In the genomic region with DNA sequence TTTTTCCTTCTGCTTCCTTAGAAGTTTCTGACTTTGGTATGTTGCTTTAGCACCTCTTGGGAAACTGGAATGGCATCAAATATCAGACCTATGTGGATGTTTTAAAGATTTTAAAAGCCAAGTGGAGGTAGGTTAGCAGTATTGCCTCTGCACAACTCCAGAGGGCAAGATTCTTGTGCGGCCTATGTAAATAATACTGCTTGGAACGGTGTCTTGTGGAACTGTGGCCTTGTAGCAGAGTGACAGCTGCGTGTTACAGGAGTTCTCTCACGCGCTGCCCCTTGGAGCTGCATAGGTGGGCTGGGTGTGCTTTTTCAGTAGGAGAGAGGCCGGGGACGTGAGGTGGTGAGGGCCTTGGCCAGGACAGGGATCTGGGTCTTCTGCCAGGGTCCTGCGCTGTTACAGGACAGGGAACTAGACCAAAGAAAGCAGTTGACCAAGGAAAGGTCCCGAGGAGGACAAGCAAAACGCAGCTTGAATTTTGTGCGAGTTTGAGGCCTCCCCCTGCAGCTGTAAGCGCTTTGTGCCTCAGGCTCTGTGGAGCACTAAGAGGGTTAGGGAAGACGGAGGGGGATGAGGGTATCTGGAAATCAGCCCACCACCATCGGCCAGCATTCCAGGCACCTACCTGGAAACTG, we compare ENCODE assay signal across 1 cellular context.
TF ChIP-seq lines count a peak whose summit lies in the region.

No MANE protein-coding gene starts in this region.

TF ChIP-seq in HepG2, 621 proteins besides CTCF, POLR2A, EP300 and RAD21 (continued from another document and continues in another):
- no peak for TF ChIP-seq SP1 (IDR thresholded peaks at IDR 0.05)
- no peak for TF ChIP-seq SP1 (CRISPR knock-in tag; IDR thresholded peaks at IDR 0.05)
- 0 out of 2 replicates have a peak, but pooled peaks have one; percentile 62 for TF ChIP-seq BRCA1 (CRISPR knock-in tag; IDR thresholded peaks at IDR 0.05)
- TF ChIP-seq, protein P1, sequence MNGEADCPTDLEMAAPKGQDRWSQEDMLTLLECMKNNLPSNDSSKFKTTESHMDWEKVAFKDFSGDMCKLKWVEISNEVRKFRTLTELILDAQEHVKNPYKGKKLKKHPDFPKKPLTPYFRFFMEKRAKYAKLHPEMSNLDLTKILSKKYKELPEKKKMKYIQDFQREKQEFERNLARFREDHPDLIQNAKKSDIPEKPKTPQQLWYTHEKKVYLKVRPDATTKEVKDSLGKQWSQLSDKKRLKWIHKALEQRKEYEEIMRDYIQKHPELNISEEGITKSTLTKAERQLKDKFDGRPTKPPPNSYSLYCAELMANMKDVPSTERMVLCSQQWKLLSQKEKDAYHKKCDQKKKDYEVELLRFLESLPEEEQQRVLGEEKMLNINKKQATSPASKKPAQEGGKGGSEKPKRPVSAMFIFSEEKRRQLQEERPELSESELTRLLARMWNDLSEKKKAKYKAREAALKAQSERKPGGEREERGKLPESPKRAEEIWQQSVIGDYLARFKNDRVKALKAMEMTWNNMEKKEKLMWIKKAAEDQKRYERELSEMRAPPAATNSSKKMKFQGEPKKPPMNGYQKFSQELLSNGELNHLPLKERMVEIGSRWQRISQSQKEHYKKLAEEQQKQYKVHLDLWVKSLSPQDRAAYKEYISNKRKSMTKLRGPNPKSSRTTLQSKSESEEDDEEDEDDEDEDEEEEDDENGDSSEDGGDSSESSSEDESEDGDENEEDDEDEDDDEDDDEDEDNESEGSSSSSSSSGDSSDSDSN (CRISPR knock-in tag; IDR thresholded peaks at IDR 0.05) = peak; percentile 21; the same call in 1 of the 2 replicates
- TF ChIP-seq, protein P2, sequence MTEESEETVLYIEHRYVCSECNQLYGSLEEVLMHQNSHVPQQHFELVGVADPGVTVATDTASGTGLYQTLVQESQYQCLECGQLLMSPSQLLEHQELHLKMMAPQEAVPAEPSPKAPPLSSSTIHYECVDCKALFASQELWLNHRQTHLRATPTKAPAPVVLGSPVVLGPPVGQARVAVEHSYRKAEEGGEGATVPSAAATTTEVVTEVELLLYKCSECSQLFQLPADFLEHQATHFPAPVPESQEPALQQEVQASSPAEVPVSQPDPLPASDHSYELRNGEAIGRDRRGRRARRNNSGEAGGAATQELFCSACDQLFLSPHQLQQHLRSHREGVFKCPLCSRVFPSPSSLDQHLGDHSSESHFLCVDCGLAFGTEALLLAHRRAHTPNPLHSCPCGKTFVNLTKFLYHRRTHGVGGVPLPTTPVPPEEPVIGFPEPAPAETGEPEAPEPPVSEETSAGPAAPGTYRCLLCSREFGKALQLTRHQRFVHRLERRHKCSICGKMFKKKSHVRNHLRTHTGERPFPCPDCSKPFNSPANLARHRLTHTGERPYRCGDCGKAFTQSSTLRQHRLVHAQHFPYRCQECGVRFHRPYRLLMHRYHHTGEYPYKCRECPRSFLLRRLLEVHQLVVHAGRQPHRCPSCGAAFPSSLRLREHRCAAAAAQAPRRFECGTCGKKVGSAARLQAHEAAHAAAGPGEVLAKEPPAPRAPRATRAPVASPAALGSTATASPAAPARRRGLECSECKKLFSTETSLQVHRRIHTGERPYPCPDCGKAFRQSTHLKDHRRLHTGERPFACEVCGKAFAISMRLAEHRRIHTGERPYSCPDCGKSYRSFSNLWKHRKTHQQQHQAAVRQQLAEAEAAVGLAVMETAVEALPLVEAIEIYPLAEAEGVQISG (CRISPR knock-in tag; IDR thresholded peaks at IDR 0.05) = 0 out of 2 replicates have a peak, but pooled peaks have one; percentile 17
- TF ChIP-seq SMAD1 (CRISPR knock-in tag; IDR thresholded peaks at IDR 0.05; ENCODE audit: borderline replicate concordance, low read depth) = peak; percentile 80; the same call in 1 of the 2 replicates
- no peak for TF ChIP-seq ZNF530 (CRISPR knock-in tag; IDR thresholded peaks at IDR 0.05; ENCODE audit: low read depth)
- 0 out of 2 replicates have a peak, but pooled peaks have one; percentile 4 for TF ChIP-seq NR2C2 (CRISPR knock-in tag; IDR thresholded peaks at IDR 0.05; ENCODE audit: borderline replicate concordance)
- TF ChIP-seq AKAP8 (CRISPR knock-in tag; IDR thresholded peaks at IDR 0.05) = peak; percentile 50; the same call in 1 of the 2 replicates
- TF ChIP-seq GLI4 (CRISPR knock-in tag; IDR thresholded peaks at IDR 0.05; ENCODE audit: borderline replicate concordance) = peak; percentile 81; the same call in 1 of the 2 replicates
- TF ChIP-seq, protein P3, sequence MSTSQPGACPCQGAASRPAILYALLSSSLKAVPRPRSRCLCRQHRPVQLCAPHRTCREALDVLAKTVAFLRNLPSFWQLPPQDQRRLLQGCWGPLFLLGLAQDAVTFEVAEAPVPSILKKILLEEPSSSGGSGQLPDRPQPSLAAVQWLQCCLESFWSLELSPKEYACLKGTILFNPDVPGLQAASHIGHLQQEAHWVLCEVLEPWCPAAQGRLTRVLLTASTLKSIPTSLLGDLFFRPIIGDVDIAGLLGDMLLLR (CRISPR knock-in tag; IDR thresholded peaks at IDR 0.05) = peak; percentile 56; the same call in 1 of the 2 replicates
- TF ChIP-seq MED13 (CRISPR knock-in tag; IDR thresholded peaks at IDR 0.05) = 0 out of 2 replicates have a peak, but pooled peaks have one; percentile 23
- TF ChIP-seq ZNF274 (CRISPR knock-in tag; IDR thresholded peaks at IDR 0.05) = peak; percentile 20; the same call in 1 of the 2 replicates
- 0 out of 2 replicates have a peak, but pooled peaks have one; percentile 3 for TF ChIP-seq KDM2A (CRISPR knock-in tag; IDR thresholded peaks at IDR 0.05; ENCODE audit: borderline replicate concordance, low read depth)
- TF ChIP-seq, protein P4, sequence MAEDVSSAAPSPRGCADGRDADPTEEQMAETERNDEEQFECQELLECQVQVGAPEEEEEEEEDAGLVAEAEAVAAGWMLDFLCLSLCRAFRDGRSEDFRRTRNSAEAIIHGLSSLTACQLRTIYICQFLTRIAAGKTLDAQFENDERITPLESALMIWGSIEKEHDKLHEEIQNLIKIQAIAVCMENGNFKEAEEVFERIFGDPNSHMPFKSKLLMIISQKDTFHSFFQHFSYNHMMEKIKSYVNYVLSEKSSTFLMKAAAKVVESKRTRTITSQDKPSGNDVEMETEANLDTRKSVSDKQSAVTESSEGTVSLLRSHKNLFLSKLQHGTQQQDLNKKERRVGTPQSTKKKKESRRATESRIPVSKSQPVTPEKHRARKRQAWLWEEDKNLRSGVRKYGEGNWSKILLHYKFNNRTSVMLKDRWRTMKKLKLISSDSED (CRISPR knock-in tag; IDR thresholded peaks at IDR 0.05) = no peak
- TF ChIP-seq, protein P5, sequence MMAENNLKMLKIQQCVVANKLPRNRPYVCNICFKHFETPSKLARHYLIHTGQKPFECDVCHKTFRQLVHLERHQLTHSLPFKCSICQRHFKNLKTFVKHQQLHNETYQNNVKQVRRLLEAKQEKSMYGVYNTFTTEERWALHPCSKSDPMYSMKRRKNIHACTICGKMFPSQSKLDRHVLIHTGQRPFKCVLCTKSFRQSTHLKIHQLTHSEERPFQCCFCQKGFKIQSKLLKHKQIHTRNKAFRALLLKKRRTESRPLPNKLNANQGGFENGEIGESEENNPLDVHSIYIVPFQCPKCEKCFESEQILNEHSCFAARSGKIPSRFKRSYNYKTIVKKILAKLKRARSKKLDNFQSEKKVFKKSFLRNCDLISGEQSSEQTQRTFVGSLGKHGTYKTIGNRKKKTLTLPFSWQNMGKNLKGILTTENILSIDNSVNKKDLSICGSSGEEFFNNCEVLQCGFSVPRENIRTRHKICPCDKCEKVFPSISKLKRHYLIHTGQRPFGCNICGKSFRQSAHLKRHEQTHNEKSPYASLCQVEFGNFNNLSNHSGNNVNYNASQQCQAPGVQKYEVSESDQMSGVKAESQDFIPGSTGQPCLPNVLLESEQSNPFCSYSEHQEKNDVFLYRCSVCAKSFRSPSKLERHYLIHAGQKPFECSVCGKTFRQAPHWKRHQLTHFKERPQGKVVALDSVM (CRISPR knock-in tag; IDR thresholded peaks at IDR 0.05) = no peak
- TF ChIP-seq NCOA5 (CRISPR knock-in tag; IDR thresholded peaks at IDR 0.05) = no peak
- TF ChIP-seq, protein P6, sequence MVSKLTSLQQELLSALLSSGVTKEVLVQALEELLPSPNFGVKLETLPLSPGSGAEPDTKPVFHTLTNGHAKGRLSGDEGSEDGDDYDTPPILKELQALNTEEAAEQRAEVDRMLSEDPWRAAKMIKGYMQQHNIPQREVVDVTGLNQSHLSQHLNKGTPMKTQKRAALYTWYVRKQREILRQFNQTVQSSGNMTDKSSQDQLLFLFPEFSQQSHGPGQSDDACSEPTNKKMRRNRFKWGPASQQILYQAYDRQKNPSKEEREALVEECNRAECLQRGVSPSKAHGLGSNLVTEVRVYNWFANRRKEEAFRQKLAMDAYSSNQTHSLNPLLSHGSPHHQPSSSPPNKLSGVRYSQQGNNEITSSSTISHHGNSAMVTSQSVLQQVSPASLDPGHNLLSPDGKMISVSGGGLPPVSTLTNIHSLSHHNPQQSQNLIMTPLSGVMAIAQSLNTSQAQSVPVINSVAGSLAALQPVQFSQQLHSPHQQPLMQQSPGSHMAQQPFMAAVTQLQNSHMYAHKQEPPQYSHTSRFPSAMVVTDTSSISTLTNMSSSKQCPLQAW (CRISPR knock-in tag; IDR thresholded peaks at IDR 0.05) = 0 out of 2 replicates have a peak, but pooled peaks have one; percentile 46
- no peak for TF ChIP-seq NR2F1 (CRISPR knock-in tag; IDR thresholded peaks at IDR 0.05)
- no peak; the same call in 1 of the 2 replicates for TF ChIP-seq NFE2L1 (CRISPR knock-in tag; IDR thresholded peaks at IDR 0.05; ENCODE audit: borderline replicate concordance)
- TF ChIP-seq, protein P7, sequence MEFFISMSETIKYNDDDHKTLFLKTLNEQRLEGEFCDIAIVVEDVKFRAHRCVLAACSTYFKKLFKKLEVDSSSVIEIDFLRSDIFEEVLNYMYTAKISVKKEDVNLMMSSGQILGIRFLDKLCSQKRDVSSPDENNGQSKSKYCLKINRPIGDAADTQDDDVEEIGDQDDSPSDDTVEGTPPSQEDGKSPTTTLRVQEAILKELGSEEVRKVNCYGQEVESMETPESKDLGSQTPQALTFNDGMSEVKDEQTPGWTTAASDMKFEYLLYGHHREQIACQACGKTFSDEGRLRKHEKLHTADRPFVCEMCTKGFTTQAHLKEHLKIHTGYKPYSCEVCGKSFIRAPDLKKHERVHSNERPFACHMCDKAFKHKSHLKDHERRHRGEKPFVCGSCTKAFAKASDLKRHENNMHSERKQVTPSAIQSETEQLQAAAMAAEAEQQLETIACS (CRISPR knock-in tag; IDR thresholded peaks at IDR 0.05) = 0 out of 2 replicates have a peak, but pooled peaks have one; percentile 3
- TF ChIP-seq PHF8 (CRISPR knock-in tag; IDR thresholded peaks at IDR 0.05) = 0 out of 2 replicates have a peak, but pooled peaks have one; percentile 14
- TF ChIP-seq ZNF138 (CRISPR knock-in tag; IDR thresholded peaks at IDR 0.05; ENCODE audit: low read depth) = 0 out of 2 replicates have a peak, but pooled peaks have one; percentile 16
- TF ChIP-seq ZNF441 (CRISPR knock-in tag; IDR thresholded peaks at IDR 0.05; ENCODE audit: borderline replicate concordance) = peak; percentile 6; the same call in 1 of the 2 replicates
- TF ChIP-seq, protein P8, sequence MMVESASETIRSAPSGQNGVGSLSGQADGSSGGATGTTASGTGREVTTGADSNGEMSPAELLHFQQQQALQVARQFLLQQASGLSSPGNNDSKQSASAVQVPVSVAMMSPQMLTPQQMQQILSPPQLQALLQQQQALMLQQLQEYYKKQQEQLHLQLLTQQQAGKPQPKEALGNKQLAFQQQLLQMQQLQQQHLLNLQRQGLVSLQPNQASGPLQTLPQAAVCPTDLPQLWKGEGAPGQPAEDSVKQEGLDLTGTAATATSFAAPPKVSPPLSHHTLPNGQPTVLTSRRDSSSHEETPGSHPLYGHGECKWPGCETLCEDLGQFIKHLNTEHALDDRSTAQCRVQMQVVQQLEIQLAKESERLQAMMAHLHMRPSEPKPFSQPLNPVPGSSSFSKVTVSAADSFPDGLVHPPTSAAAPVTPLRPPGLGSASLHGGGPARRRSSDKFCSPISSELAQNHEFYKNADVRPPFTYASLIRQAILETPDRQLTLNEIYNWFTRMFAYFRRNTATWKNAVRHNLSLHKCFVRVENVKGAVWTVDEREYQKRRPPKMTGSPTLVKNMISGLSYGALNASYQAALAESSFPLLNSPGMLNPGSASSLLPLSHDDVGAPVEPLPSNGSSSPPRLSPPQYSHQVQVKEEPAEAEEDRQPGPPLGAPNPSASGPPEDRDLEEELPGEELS (CRISPR knock-in tag; IDR thresholded peaks at IDR 0.05) = no peak
- no peak for TF ChIP-seq SIN3B (IDR thresholded peaks at IDR 0.05; ENCODE audit: low read length)
- TF ChIP-seq, protein P9, sequence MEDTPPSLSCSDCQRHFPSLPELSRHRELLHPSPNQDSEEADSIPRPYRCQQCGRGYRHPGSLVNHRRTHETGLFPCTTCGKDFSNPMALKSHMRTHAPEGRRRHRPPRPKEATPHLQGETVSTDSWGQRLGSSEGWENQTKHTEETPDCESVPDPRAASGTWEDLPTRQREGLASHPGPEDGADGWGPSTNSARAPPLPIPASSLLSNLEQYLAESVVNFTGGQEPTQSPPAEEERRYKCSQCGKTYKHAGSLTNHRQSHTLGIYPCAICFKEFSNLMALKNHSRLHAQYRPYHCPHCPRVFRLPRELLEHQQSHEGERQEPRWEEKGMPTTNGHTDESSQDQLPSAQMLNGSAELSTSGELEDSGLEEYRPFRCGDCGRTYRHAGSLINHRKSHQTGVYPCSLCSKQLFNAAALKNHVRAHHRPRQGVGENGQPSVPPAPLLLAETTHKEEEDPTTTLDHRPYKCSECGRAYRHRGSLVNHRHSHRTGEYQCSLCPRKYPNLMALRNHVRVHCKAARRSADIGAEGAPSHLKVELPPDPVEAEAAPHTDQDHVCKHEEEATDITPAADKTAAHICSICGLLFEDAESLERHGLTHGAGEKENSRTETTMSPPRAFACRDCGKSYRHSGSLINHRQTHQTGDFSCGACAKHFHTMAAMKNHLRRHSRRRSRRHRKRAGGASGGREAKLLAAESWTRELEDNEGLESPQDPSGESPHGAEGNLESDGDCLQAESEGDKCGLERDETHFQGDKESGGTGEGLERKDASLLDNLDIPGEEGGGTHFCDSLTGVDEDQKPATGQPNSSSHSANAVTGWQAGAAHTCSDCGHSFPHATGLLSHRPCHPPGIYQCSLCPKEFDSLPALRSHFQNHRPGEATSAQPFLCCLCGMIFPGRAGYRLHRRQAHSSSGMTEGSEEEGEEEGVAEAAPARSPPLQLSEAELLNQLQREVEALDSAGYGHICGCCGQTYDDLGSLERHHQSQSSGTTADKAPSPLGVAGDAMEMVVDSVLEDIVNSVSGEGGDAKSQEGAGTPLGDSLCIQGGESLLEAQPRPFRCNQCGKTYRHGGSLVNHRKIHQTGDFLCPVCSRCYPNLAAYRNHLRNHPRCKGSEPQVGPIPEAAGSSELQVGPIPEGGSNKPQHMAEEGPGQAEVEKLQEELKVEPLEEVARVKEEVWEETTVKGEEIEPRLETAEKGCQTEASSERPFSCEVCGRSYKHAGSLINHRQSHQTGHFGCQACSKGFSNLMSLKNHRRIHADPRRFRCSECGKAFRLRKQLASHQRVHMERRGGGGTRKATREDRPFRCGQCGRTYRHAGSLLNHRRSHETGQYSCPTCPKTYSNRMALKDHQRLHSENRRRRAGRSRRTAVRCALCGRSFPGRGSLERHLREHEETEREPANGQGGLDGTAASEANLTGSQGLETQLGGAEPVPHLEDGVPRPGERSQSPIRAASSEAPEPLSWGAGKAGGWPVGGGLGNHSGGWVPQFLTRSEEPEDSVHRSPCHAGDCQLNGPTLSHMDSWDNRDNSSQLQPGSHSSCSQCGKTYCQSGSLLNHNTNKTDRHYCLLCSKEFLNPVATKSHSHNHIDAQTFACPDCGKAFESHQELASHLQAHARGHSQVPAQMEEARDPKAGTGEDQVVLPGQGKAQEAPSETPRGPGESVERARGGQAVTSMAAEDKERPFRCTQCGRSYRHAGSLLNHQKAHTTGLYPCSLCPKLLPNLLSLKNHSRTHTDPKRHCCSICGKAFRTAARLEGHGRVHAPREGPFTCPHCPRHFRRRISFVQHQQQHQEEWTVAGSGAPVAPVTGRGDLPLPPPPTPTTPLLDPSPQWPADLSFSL (CRISPR knock-in tag; IDR thresholded peaks at IDR 0.05) = peak; percentile 38; the same call in 1 of the 2 replicates
- TF ChIP-seq ZNF446 (CRISPR knock-in tag; IDR thresholded peaks at IDR 0.05) = 0 out of 2 replicates have a peak, but pooled peaks have one; percentile 65
